ENCODE assay signal across 19 cellular contexts in the genomic region with DNA sequence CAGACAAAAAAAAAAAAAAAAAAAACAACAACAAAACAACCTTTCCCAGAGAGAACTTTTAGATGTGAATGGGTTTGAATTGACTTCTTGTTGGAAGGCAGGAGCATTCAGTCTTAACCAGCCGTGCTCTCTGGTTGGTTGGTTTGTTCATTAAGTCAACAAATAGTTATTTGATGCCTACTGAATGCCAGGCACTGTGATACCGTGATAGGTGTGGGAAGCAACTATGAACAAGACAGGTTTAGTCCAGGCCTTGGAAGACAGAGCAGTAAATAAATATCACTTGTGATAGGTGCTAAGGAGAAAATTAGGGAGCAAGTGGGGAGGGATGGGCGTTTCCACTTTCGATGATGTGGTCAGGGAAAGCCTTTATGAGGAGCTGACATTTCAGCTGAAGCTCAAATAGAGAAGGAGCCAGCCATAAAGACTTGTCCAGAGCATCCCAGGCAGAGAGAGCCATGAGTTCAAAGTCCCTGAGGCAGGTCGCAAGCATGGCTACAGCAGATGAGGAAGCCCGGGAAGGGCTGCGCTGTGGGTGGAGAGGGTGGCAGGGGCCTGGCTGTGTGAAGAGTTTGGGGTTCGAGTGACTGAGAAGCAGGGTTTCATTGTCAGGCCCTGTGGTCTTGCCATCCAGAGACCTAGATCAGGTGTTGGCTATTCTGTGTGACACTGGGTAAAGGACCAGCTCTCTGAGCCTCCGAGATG. TPM values are rescaled to one million over a fixed set of nuclear protein-coding genes. Genes with fewer than 3 reads are reported as not detected.
A peak's percentile ranks its signal among the peaks of the same experiment; 100 is the strongest.
DNase-seq lines count a peak whose midpoint lies in the region; ATAC-seq, FAIRE-seq and TF ChIP-seq lines count a peak whose summit lies in the region.
"Had no signal": no experiment of that assay in that cellular context is flagged by ENCODE, and none has a peak within 500 bp of the region (broad histone marks: within the 10 kb centered on the region; RNA-seq: fewer than 3 reads in every experiment).

No MANE protein-coding gene starts in this region.

- H3K27me3 ChIP-seq in HepG2 (ENCODE audit: control insufficient read depth in 1 of 2, insufficient read depth in 2 of 2, low read length in 2 of 2): peaks cover 0 to 1% of the 10 kb centered on the region in 2 experiments; a peak in 1 of 5 replicates
- no peaks in the 10 kb centered on the region for H3K27me3 ChIP-seq in right lobe of liver
- H3K27me3 ChIP-seq in gastroesophageal sphincter: no peaks in the 10 kb centered on the region
- H3K27me3 ChIP-seq in sigmoid colon: no peaks in the 10 kb centered on the region

- in situ Hi-C loops in HepG2 (cut with HindIII; ENCODE audit: extremely low pct_ligation_motif_present, low pct_unique_long_range_greater_than_20kb): no loop called here

- 36% methylated on average over 9 of the region's 9 CpGs for WGBS in HepG2 (ENCODE audit: low lambda C conversion rate)
- 74% methylated on average over 6 of the region's 9 CpGs for WGBS in right lobe of liver (ENCODE audit: insufficient coverage, low coverage, low lambda C conversion rate, missing lambda C conversion rate)
- WGBS in gastroesophageal sphincter (ENCODE audit: low coverage in 1 of 2), 2 donors: 73 to 84% methylated on average over 6 of the region's 9 CpGs
- 26 to 65% methylated on average over 9 of the region's 9 CpGs for WGBS in sigmoid colon, 2 donors

- no peak overlapping the region for H3K27ac ChIP-seq in HepG2 (ENCODE audit: extremely low read length, insufficient read depth, low read length)
- H3K27ac ChIP-seq in right lobe of liver: no peak overlapping the region
- peak overlapping the region in 3 of 4 donors; percentile 81 to 90 (median 86) for H3K27ac ChIP-seq in gastroesophageal sphincter
- peak overlapping the region; percentile 79 to 93 (median 92) for H3K27ac ChIP-seq in sigmoid colon

- no peak overlapping the region for H3K4me3 Mint-ChIP-seq in natural killer cell

- TF ChIP-seq EP300 in HepG2 (IDR thresholded peaks at IDR 0.05; ENCODE audit: low read depth in 2 of 2, low read length in 2 of 2) (no peak), HepG2 (CRISPR knock-in tag; IDR thresholded peaks at IDR 0.05; ENCODE audit: borderline replicate concordance) (no peak), gastroesophageal sphincter (IDR thresholded peaks at IDR 0.05) (no peak), sigmoid colon (IDR thresholded peaks at IDR 0.05) (no peak)

- TF ChIP-seq POLR2A in HepG2 (IDR thresholded peaks at IDR 0.05; ENCODE audit: insufficient read depth in 1 of 2, low read depth in 2 of 2, low read length in 2 of 2) (no peak), right lobe of liver (IDR thresholded peaks at IDR 0.05) (no peak), gastroesophageal sphincter (IDR thresholded peaks at IDR 0.05) (no peak), sigmoid colon (IDR thresholded peaks at IDR 0.05) (no peak)

- H3K4me3 ChIP-seq in HepG2 (replicated peaks in 1 of 3; ENCODE audit: insufficient read depth in 1 of 3, low read depth in 2 of 3, low read length in 3 of 3) (no peak overlapping the region), right lobe of liver (no peak overlapping the region), gastroesophageal sphincter (no peak overlapping the region), sigmoid colon (no peak overlapping the region)

- no peaks in the 10 kb centered on the region for H3K9me3 ChIP-seq in HepG2 (ENCODE audit: low read length)
- no peaks in the 10 kb centered on the region for H3K9me3 ChIP-seq in right lobe of liver
- H3K9me3 ChIP-seq in gastroesophageal sphincter: no peaks in the 10 kb centered on the region
- H3K9me3 ChIP-seq in sigmoid colon: no peaks in the 10 kb centered on the region

- no peak for DNase-seq in HepG2 (ENCODE audit: low spot score)
- no peak for DNase-seq in right lobe of liver
- no peak for DNase-seq in sigmoid colon
- no peak for DNase-seq in NCI-H2227 (lab: John Stamatoyannopoulos, UW; ENCODE audit: unreplicated experiment)
- DNase-seq in natural killer cell: no peak
- DNase-seq in kidney glomerular epithelial cell (lab: John Stamatoyannopoulos, UW): no peak
- DNase-seq: activated CD8-positive, alpha-beta memory T cell treated with anti-CD3 and anti-CD28 coated beads for 24 hours; dermis blood vessel endothelial cell; GDM1; HCEC 1CT; NCI-H2029 treated with DMSO at 0.1 percent for 48 hours had no signal

- POLR2A ChIA-PET in HepG2 (lab: Yijun Ruan, JAX): interaction anchor here (1.2 kb wide), 1 partner anchor 9 kb away, joined by 3 read pairs; no protein-coding TSS in a partner anchor

- no peaks in the 10 kb centered on the region for H3K36me3 Mint-ChIP-seq in natural killer cell

- CTCF ChIA-PET in HepG2 (lab: Yijun Ruan, JAX; ENCODE audit: low intra/inter-chr PET ratio, low total read pairs): no interaction called here

- H3K27ac Mint-ChIP-seq in natural killer cell: no peak overlapping the region
- H3K27ac Mint-ChIP-seq: activated T-helper 2 cell treated with anti-CD3 and anti-CD28 coated beads, Interferon-gamma antibody, Interleukin-2, Interleukin-4, amounts not matched to agents 10 μg/mL and 5 μg/mL and 100 μg/mL, durations not matched to agents 14 hours and 24 hours and 36 hours had no signal

- H3K4me2 ChIP-seq in HepG2 (ENCODE audit: low read depth, low read length): no peak overlapping the region

- no peaks in the 10 kb centered on the region for H3K27me3 Mint-ChIP-seq in natural killer cell (ENCODE audit: low read depth in 2 of 2)

- BruUV-seq in HepG2 (replicated peaks; lab: Mats Ljungman, UMichigan): no TSS peak

- no peak for TF ChIP-seq RAD21 in HepG2 (CRISPR knock-in tag; IDR thresholded peaks at IDR 0.05)

- H3K36me3 ChIP-seq in HepG2 (replicated peaks in 1 of 2; ENCODE audit: control insufficient read depth in 1 of 2, insufficient read depth in 2 of 2, low read length in 2 of 2) (no peaks in the 10 kb centered on the region; a peak in 1 of 5 replicates), right lobe of liver (no peaks in the 10 kb centered on the region), gastroesophageal sphincter (peaks cover 0 to 11% of the 10 kb centered on the region in 2 donors), sigmoid colon (peaks cover 0 to 17% (median 4%) of the 10 kb centered on the region in 4 donors)

- no peak overlapping the region for H2AFZ ChIP-seq in HepG2 (ENCODE audit: low read length)

- H3K4me1 ChIP-seq in HepG2 (ENCODE audit: insufficient read depth, low read length): peaks cover 16% of the 10 kb centered on the region; the same call in 1 of the 2 replicates
- H3K4me1 ChIP-seq in right lobe of liver: no peaks in the 10 kb centered on the region
- H3K4me1 ChIP-seq in gastroesophageal sphincter: peaks cover 2 to 90% (median 32%) of the 10 kb centered on the region in 3 donors
- peaks cover 0 to 92% (median 87%) of the 10 kb centered on the region in 4 donors for H3K4me1 ChIP-seq in sigmoid colon

- intact Hi-C loops in HepG2 (cut with micrococcal nuclease; ENCODE audit: unreplicated experiment) (no loop called here), right lobe of liver (cut with DNase I) (no loop called here), sigmoid colon (cut with DNase I) (no loop called here), natural killer cell (cut with micrococcal nuclease) (loop anchor here (2.0 kb wide), 1 partner anchor 48 kb away; no protein-coding TSS in a partner anchor)

- H3K9ac ChIP-seq in HepG2 (ENCODE audit: insufficient read depth, low read depth, low read length): no peak overlapping the region

- ATAC-seq in HepG2 (no peak), right lobe of liver (no peak), gastroesophageal sphincter (no peak), natural killer cell (no peak), HG03354 (IDR thresholded peaks at IDR 0.05; ENCODE audit: poor library complexity, severe bottlenecking, unreplicated experiment) (no peak)
- ATAC-seq: esophagus mucosa had no signal

- H3K9me3 Mint-ChIP-seq in natural killer cell: no peaks in the 10 kb centered on the region
- H3K9me3 Mint-ChIP-seq: activated T-helper 2 cell treated with anti-CD3 and anti-CD28 coated beads, Interferon-gamma antibody, Interleukin-2, Interleukin-4, amounts not matched to agents 10 μg/mL and 5 μg/mL and 100 μg/mL, durations not matched to agents 14 hours and 24 hours and 36 hours had no signal

- TF ChIP-seq CTCF in HepG2 (CRISPR knock-in tag; IDR thresholded peaks at IDR 0.05) (no peak), right lobe of liver (IDR thresholded peaks at IDR 0.05) (no peak), gastroesophageal sphincter (IDR thresholded peaks at IDR 0.05) (no peak), sigmoid colon (IDR thresholded peaks at IDR 0.05) (no peak), natural killer cell (IDR thresholded peaks at IDR 0.05) (no peak)

- H4K20me1 ChIP-seq in HepG2 (ENCODE audit: insufficient read depth, low read length): no peaks in the 10 kb centered on the region

- FAIRE-seq in HepG2 (lab: Jason Lieb, UNC): no peak
- FAIRE-seq: keratinocyte, RCC 7860, urothelium cell line had no signal

- H3K4me1 Mint-ChIP-seq in natural killer cell: peaks cover 5 to 6% of the 10 kb centered on the region in 2 donors

- H3K79me2 ChIP-seq in HepG2 (ENCODE audit: insufficient read depth, low read length): no peaks in the 10 kb centered on the region

RNA-seq across cellular contexts. Expression of gene TSPAN15, which starts 8.0 kb away (rescaled TPM):
- total RNA-seq in HepG2 (2016; rRNA removed; fragmentation: Illumina TruSeq; extraction: Trizol) (0.27 and 0.34 TPM in 2 replicates), right lobe of liver (1 to 10 TPM; 2.3 to 8.3 (median 3.3) TPM), gastroesophageal sphincter (10 to 100 TPM; 51.9 to 66.7 (median 58.1) TPM), sigmoid colon (10 to 100 TPM; 55.4 to 76.4 (median 67.4) TPM), natural killer cell (1 to 10 TPM; 1.3 to 3.9 (median 2.1) TPM)
- 0.61 and 0.88 TPM in 2 replicates for total RNA-seq in HepG2 (2016; cell fraction: cytosol; rRNA removed; fragmentation: Illumina TruSeq; extraction: Trizol; ENCODE audit: low read depth)
- total RNA-seq in HepG2 (2016; cell fraction: insoluble cytoplasmic fraction; rRNA removed; fragmentation: Illumina TruSeq; extraction: Trizol): 0.28 TPM in 2 replicates
- 0.62 and 0.80 TPM in 2 replicates for total RNA-seq in HepG2 (2016; cell fraction: membrane; rRNA removed; fragmentation: Illumina TruSeq; extraction: Trizol)
- total RNA-seq in HepG2 (2016; cell fraction: nucleus; rRNA removed; fragmentation: Illumina TruSeq; extraction: Trizol): 0.28 and 1.2 TPM in 2 replicates
- polyA plus RNA-seq in HepG2 (2011; rRNA removed) (3.2 and 5.1 TPM in 2 replicates), sigmoid colon (100 to 1,000 TPM in 1 of 3 donors, 10 to 100 TPM in 2; 43.0 to 100 (median 70.9) TPM)
- 5.3 and 5.4 TPM in 2 replicates for polyA plus RNA-seq in HepG2 (2011; cell fraction: cytosol; rRNA removed)
- polyA plus RNA-seq in HepG2 (2011; cell fraction: nucleus; rRNA removed): 2.8 and 3.1 TPM in 2 replicates
- 3.9 and 5.4 TPM in 2 replicates for polyA plus RNA-seq in HepG2 (2012)
- 0.62 and 0.84 TPM in 2 replicates for polyA plus RNA-seq in HepG2 (2016; cell fraction: cytosol; fragmentation: Illumina TruSeq; extraction: Trizol; ENCODE audit: low read depth)
- 0.35 and 0.72 TPM in 2 replicates for polyA plus RNA-seq in HepG2 (2016; cell fraction: insoluble cytoplasmic fraction; fragmentation: Illumina TruSeq; extraction: Trizol; ENCODE audit: low read depth)
- 0.59 and 0.94 TPM in 2 replicates for polyA plus RNA-seq in HepG2 (2016; cell fraction: membrane; fragmentation: Illumina TruSeq; extraction: Trizol; ENCODE audit: low read depth)
- polyA plus RNA-seq in HepG2 (2016; cell fraction: nucleus; fragmentation: Illumina TruSeq; extraction: Trizol; ENCODE audit: insufficient read depth, low read depth): 1.5 and 2.6 TPM in 2 replicates
- polyA minus RNA-seq in HepG2 (2011; rRNA and poly(A)+ RNA removed; ENCODE audit: low replicate concordance): 7.5 and 42.0 TPM in 2 replicates
- polyA minus RNA-seq in HepG2 (2011; cell fraction: cytosol; rRNA and poly(A)+ RNA removed): 1.6 and 1.8 TPM in 2 replicates
- polyA minus RNA-seq in HepG2 (2011; cell fraction: nucleus; rRNA and poly(A)+ RNA removed): 2.8 and 3.5 TPM in 2 replicates

RNA-seq across cellular contexts. Expression of gene TACR2, which starts 42.5 kb away (rescaled TPM):
- total RNA-seq in HepG2 (2016; rRNA removed; fragmentation: Illumina TruSeq; extraction: Trizol) (not detected in 2 replicates), right lobe of liver (under 1 TPM in 3 of 6 experiments, not detected in 3; 0.16 to 0.22 (median 0.16) TPM), gastroesophageal sphincter (100 to 1,000 TPM in 2 of 4 donors, 10 to 100 TPM in 2; 37.1 to 176 (median 122) TPM), sigmoid colon (100 to 1,000 TPM; 161 to 184 (median 170) TPM), natural killer cell (not detected)
- total RNA-seq in HepG2 (2016; cell fraction: cytosol; rRNA removed; fragmentation: Illumina TruSeq; extraction: Trizol; ENCODE audit: low read depth): not detected in 2 replicates
- total RNA-seq in HepG2 (2016; cell fraction: insoluble cytoplasmic fraction; rRNA removed; fragmentation: Illumina TruSeq; extraction: Trizol): not detected in 2 replicates
- not detected in 2 replicates for total RNA-seq in HepG2 (2016; cell fraction: membrane; rRNA removed; fragmentation: Illumina TruSeq; extraction: Trizol)
- total RNA-seq in HepG2 (2016; cell fraction: nucleus; rRNA removed; fragmentation: Illumina TruSeq; extraction: Trizol): not detected in 2 replicates
- polyA plus RNA-seq in HepG2 (2011; rRNA removed) (0.04 TPM in 1 of 2 replicates, not detected in the other), sigmoid colon (10 to 100 TPM in 1 of 3 donors, 1 to 10 TPM in 1, not detected in 1; 6.0 to 14.4 TPM)
- 0.03 TPM in 2 replicates for polyA plus RNA-seq in HepG2 (2011; cell fraction: cytosol; rRNA removed)
- not detected in 2 replicates for polyA plus RNA-seq in HepG2 (2011; cell fraction: nucleus; rRNA removed)
- polyA plus RNA-seq in HepG2 (2012): not detected in 2 replicates
- polyA plus RNA-seq in HepG2 (2016; cell fraction: cytosol; fragmentation: Illumina TruSeq; extraction: Trizol; ENCODE audit: low read depth): not detected in 2 replicates
- polyA plus RNA-seq in HepG2 (2016; cell fraction: insoluble cytoplasmic fraction; fragmentation: Illumina TruSeq; extraction: Trizol; ENCODE audit: low read depth): not detected in 2 replicates
- polyA plus RNA-seq in HepG2 (2016; cell fraction: membrane; fragmentation: Illumina TruSeq; extraction: Trizol; ENCODE audit: low read depth): not detected in 2 replicates
- not detected in 2 replicates for polyA plus RNA-seq in HepG2 (2016; cell fraction: nucleus; fragmentation: Illumina TruSeq; extraction: Trizol; ENCODE audit: insufficient read depth, low read depth)
- polyA minus RNA-seq in HepG2 (2011; rRNA and poly(A)+ RNA removed; ENCODE audit: low replicate concordance): 0.48 TPM in 1 of 2 replicates, not detected in the other
- not detected in 2 replicates for polyA minus RNA-seq in HepG2 (2011; cell fraction: cytosol; rRNA and poly(A)+ RNA removed)
- polyA minus RNA-seq in HepG2 (2011; cell fraction: nucleus; rRNA and poly(A)+ RNA removed): not detected in 2 replicates
- total RNA-seq: activated T-helper 2 cell treated with anti-CD3 and anti-CD28 coated beads, Interferon-gamma antibody, Interleukin-2, Interleukin-4, amounts not matched to agents 10 μg/mL and 5 μg/mL and 100 μg/mL, durations not matched to agents 14 hours and 24 hours and 36 hours had no signal
- polyA plus RNA-seq: AG04450 had no signal

Comparison
In these comparisons a context has a peak if more than half of its experiments do, and no peak if none do; other contexts are left out.
1. H3K27ac ChIP-seq: peak in gastroesophageal sphincter (3 of 4) and sigmoid colon (4 of 4); none in HepG2 (single experiment) and right lobe of liver (0 of 3).
2. RNA of gene TSPAN15, which starts 8.0 kb away (total RNA-seq): 55.4 to 76.4 TPM in sigmoid colon and 51.9 to 66.7 TPM in gastroesophageal sphincter; 2.3 to 8.3 TPM in right lobe of liver, 1.3 to 3.9 TPM in natural killer cell and 0.27 to 1.2 TPM in HepG2; every median in the first group is over 4 times any median in the second.
3. RNA of gene TACR2, which starts 42.5 kb away (total RNA-seq): 161 to 184 TPM in sigmoid colon and 37.1 to 176 TPM in gastroesophageal sphincter; 0.16 to 0.22 TPM in right lobe of liver, not detected in HepG2 and not detected in natural killer cell; every median in the first group is over 10 times any median in the second.